Comparison of ENCODE assay signal across 17 cellular contexts in the genomic region with DNA sequence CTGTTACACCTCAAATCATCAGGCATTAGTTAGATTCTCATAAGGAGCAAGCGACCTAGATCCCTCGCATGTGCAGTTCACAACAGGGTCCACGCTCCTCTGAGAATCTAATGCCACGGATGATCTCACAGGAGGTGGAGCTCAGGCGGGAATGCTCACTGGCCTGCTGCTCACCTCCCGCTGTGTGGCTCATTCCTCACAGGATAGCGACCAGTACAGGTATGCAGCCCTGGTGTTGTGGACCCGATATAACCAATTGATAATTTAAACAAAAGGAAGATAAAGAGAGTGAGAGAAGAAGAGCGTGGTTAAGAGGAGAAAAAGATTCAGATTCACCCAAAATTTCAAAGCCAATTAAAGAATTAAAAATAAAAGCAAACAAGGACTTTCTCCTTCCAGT.
"Had no signal": no experiment of that assay in that cellular context is flagged by ENCODE, and none has a peak within 500 bp of the region (broad histone marks: within the 10 kb centered on the region; RNA-seq: fewer than 3 reads in every experiment).

No MANE protein-coding gene starts in this region.

- ATAC-seq: left ventricle myocardium superior, right cardiac atrium had no signal

- H3K9me3 Mint-ChIP-seq: activated naive CD8-positive, alpha-beta T cell treated with anti-CD3 and anti-CD28 coated beads, Interleukin-2, amount 10 ng/mL, durations not matched to agents 7 days and 5 days; naive B cell; T-helper 1 cell treated with Interleukin-12 subunit alpha and Interleukin-12 subunit beta and Interleukin-4 antibody, amounts not matched to agents 30 μg/mL and 1 μg/mL, for 36 hours had no signal

- H3K36me3 ChIP-seq: breast epithelium, colonic mucosa, heart left ventricle, tibial artery had no signal

- H3K27me3 Mint-ChIP-seq: activated naive CD8-positive, alpha-beta T cell treated with anti-CD3 and anti-CD28 coated beads, Interleukin-2, amount 10 ng/mL, durations not matched to agents 7 days and 5 days; naive B cell had no signal

- H3K4me3 ChIP-seq: breast epithelium, colonic mucosa, heart left ventricle, smooth muscle cell, tibial artery had no signal

- H3K27me3 ChIP-seq: breast epithelium, colonic mucosa, heart left ventricle, tibial artery had no signal

- H3K9me3 ChIP-seq: breast epithelium, colonic mucosa, heart left ventricle, tibial artery had no signal

- H3K4me3 Mint-ChIP-seq: activated naive CD8-positive, alpha-beta T cell treated with anti-CD3 and anti-CD28 coated beads, Interleukin-2, amount 10 ng/mL, durations not matched to agents 7 days and 5 days; T-helper 1 cell treated with Interleukin-12 subunit alpha and Interleukin-12 subunit beta and Interleukin-4 antibody, amounts not matched to agents 30 μg/mL and 1 μg/mL, for 36 hours had no signal

- H3K27ac Mint-ChIP-seq: activated naive CD8-positive, alpha-beta T cell treated with anti-CD3 and anti-CD28 coated beads, Interleukin-2, amount 10 ng/mL, durations not matched to agents 7 days and 5 days; T-helper 1 cell treated with Interleukin-12 subunit alpha and Interleukin-12 subunit beta and Interleukin-4 antibody, amounts not matched to agents 30 μg/mL and 1 μg/mL, for 36 hours had no signal

- DNase-seq: activated CD4-positive, alpha-beta T cell treated with anti-CD3 and anti-CD28 coated beads, Interleukin-2, amount 50 U/mL, for 4 hours; activated CD4-positive, CD25-positive, alpha-beta regulatory T cell; activated gamma-delta T cell; activated naive CD8-positive, alpha-beta T cell treated with anti-CD3 and anti-CD28 coated beads, Interleukin-2, amount 10 ng/mL, durations not matched to agents 7 days and 5 days; activated T-cell treated with anti-CD3 and anti-CD28 coated beads, Interleukin-2, amount 50 U/mL, for 1 hour; anterior cingulate cortex; colonic mucosa; heart left ventricle; kidney; left ventricle myocardium superior; naive B cell; posterior cingulate gyrus; right cardiac atrium; tibial artery had no signal

- H3K27ac ChIP-seq: breast epithelium, colonic mucosa, heart left ventricle, tibial artery had no signal
